8 cellular contexts compared by ENCODE assay signal in the genomic region with DNA sequence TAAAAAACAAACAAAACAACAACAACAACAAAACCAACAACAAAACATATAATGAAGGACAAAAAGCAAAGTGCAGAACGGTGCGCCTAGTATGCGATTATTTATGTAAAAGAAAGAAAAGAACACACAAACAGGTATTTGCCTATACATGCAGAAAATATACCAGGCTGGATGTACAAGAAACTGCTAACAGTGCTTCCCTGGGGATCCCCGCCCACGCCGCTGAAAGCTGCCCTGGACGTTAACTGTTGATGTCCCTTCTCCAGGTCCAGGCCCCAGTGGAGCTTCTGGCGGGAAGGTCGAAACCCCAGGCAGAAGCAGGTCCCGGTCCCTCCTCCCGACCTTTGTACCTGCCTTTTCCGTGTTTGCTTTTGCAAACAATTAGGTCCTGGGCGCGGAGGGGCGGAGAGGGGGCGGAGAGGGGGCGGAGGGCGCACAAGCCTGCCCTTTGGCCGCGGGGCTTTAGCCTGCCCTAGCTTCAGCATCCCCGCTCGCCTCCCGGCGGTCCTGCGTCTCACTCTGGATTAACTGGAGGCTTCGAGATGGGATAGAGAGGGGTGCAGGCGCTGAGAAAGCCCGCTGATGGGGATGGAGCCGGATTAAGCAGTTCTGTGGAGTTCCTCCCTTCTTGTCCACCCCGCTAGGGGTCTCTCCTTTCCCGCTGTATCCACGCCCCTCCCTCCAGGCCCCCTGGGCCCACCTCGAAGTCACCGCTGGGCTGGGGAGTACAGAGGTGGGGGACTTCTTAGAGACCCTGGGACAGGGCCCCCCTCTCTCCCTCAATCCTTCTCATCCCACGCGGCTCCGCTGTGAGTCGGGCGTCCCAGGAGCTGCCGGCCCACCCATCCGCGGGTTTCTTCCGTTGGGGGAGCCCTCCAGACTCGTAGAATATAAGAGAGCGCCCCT. TPM values are rescaled to one million over a fixed set of nuclear protein-coding genes. Genes with fewer than 3 reads are reported as not detected.
DNase-seq lines count a peak whose midpoint lies in the region; ATAC-seq and TF ChIP-seq lines count a peak whose summit lies in the region.

No MANE protein-coding gene starts in this region.

- peaks cover 3% of the 10 kb centered on the region; the same call in 1 of the 2 replicates for H3K4me1 ChIP-seq in HUES64 (ENCODE audit: insufficient read depth, low read length)
- peaks cover 18 to 24% of the 10 kb centered on the region in 2 donors for H3K4me1 ChIP-seq in duodenal mucosa (ENCODE audit: control insufficient read depth in 1 of 2, insufficient read depth in 2 of 2, low read length in 2 of 2)
- H3K4me1 ChIP-seq in mucosa of descending colon (ENCODE audit: low read depth): peaks cover 22% of the 10 kb centered on the region

- H3K9me3 ChIP-seq in HUES64 (ENCODE audit: insufficient read depth, low read depth, low read length) (no peaks in the 10 kb centered on the region), duodenal mucosa (ENCODE audit: control insufficient read depth in 1 of 2, low read length in 2 of 2) (no peaks in the 10 kb centered on the region), mucosa of descending colon (no peaks in the 10 kb centered on the region)

- H3K9me3 Mint-ChIP-seq in activated CD8-positive, alpha-beta memory T cell treated with anti-CD3 and anti-CD28 coated beads, Interleukin-2, amount 10 ng/mL, durations not matched to agents 7 days and 5 days (ENCODE audit: low read depth): no peaks in the 10 kb centered on the region

- H3K9ac ChIP-seq in HUES64 (ENCODE audit: low read depth, low read length): no peak overlapping the region; the same call in 1 of the 2 replicates
- H3K9ac ChIP-seq in duodenal mucosa (ENCODE audit: low read depth in 1 of 2, low read length in 2 of 2): peak overlapping the region; percentile 38 to 49

- H3K27me3 ChIP-seq in HUES64 (ENCODE audit: insufficient read depth, low read length): peaks cover 20% of the 10 kb centered on the region
- H3K27me3 ChIP-seq in duodenal mucosa (ENCODE audit: control insufficient read depth in 1 of 2, insufficient read depth in 2 of 2, low read length in 2 of 2): peaks cover 0 to 9% of the 10 kb centered on the region in 2 donors

- no peaks in the 10 kb centered on the region for H3K36me3 Mint-ChIP-seq in activated CD8-positive, alpha-beta memory T cell treated with anti-CD3 and anti-CD28 coated beads, Interleukin-2, amount 10 ng/mL, durations not matched to agents 7 days and 5 days

- peak; percentile 30 for TF ChIP-seq CTCF in AG09319 (IDR thresholded peaks at IDR 0.05; ENCODE audit: low read depth, low read length)
- TF ChIP-seq CTCF in mucosa of descending colon (IDR thresholded peaks at IDR 0.05): no peak

- peaks cover 17% of the 10 kb centered on the region for H3K4me1 Mint-ChIP-seq in activated CD8-positive, alpha-beta memory T cell treated with anti-CD3 and anti-CD28 coated beads, Interleukin-2, amount 10 ng/mL, durations not matched to agents 7 days and 5 days

- no peak overlapping the region for H3K27ac ChIP-seq in HUES64 (ENCODE audit: low read depth, low read length)
- H3K27ac ChIP-seq in duodenal mucosa (ENCODE audit: low read depth, low read length): peak overlapping the region; percentile 46

- peak overlapping the region; percentile 62 for H3K4me3 ChIP-seq in HUES64 (ENCODE audit: low read length)
- peak overlapping the region; percentile 61 to 65 for H3K4me3 ChIP-seq in duodenal mucosa (ENCODE audit: low read depth in 1 of 2, low read length in 2 of 2)
- H3K4me3 ChIP-seq in mucosa of descending colon: no peak overlapping the region

- CTCF ChIA-PET in activated CD8-positive, alpha-beta memory T cell treated with anti-CD3 and anti-CD28 coated beads, Interleukin-2, amount 10 ng/mL, durations not matched to agents 7 days and 5 days (lab: Charles Lee): interaction anchor here (0.9 to 4.6 kb wide), 43 partner anchors 10 to 499 kb away, joined by 3 to 110 read pairs (median 9); a partner anchor contains a TSS

- intact Hi-C loops in mucosa of descending colon (cut with DNase I, micrococcal nuclease): loop anchor here in 1 of 2 donors (10.0 kb wide), 1 partner anchor 73 kb away; no protein-coding TSS in a partner anchor

- H3K4me3 Mint-ChIP-seq in activated CD8-positive, alpha-beta memory T cell treated with anti-CD3 and anti-CD28 coated beads, Interleukin-2, amount 10 ng/mL, durations not matched to agents 7 days and 5 days: no peak overlapping the region

- no peak overlapping the region for H3K27ac Mint-ChIP-seq in activated CD8-positive, alpha-beta memory T cell treated with anti-CD3 and anti-CD28 coated beads, Interleukin-2, amount 10 ng/mL, durations not matched to agents 7 days and 5 days

- peaks cover 28% of the 10 kb centered on the region for H3K27me3 Mint-ChIP-seq in activated CD8-positive, alpha-beta memory T cell treated with anti-CD3 and anti-CD28 coated beads, Interleukin-2, amount 10 ng/mL, durations not matched to agents 7 days and 5 days

- ATAC-seq in mucosa of descending colon: peak; percentile 83
- ATAC-seq in HG02870 (IDR thresholded peaks at IDR 0.05; ENCODE audit: unreplicated experiment): no peak
- no peak for ATAC-seq in activated CD8-positive, alpha-beta memory T cell treated with anti-CD3 and anti-CD28 coated beads, Interleukin-2, amount 10 ng/mL, durations not matched to agents 7 days and 5 days
- no peak for ATAC-seq in HG03460 (IDR thresholded peaks at IDR 0.05; ENCODE audit: unreplicated experiment)

- DNase-seq in AG09319 (ENCODE audit: extremely low read depth, low read depth): no peak
- peak; percentile 87 to 91 (median 87) for DNase-seq in mucosa of descending colon
- DNase-seq in stimulated activated CD4-positive, alpha-beta T cell treated with anti-CD3 and anti-CD28 coated beads, Interleukin-4, amount 100 ng/mL, for 24 hours: no peak
- DNase-seq in activated CD8-positive, alpha-beta memory T cell treated with anti-CD3 and anti-CD28 coated beads, Interleukin-2, amount 10 ng/mL, durations not matched to agents 7 days and 5 days: no peak

- H3K36me3 ChIP-seq in HUES64 (ENCODE audit: insufficient read depth, low read length) (no peaks in the 10 kb centered on the region), duodenal mucosa (ENCODE audit: control insufficient read depth in 1 of 2, insufficient read depth in 2 of 2, low read length in 2 of 2) (no peaks in the 10 kb centered on the region), mucosa of descending colon (ENCODE audit: low read depth) (no peaks in the 10 kb centered on the region)

- 7% methylated on average over 39 of the region's 45 CpGs for WGBS in HUES64

RNA-seq across cellular contexts. Expression of a gene that starts 8.2 kb away (rescaled TPM):
- polyA plus RNA-seq in HUES64 (2013, experiment 1 of 2): 246 TPM
- 252 TPM for polyA plus RNA-seq in HUES64 (2013, experiment 2 of 2)
- total RNA-seq in mucosa of descending colon: 10 to 100 TPM; 71.5 to 98.6 (median 74.3) TPM
- 10 to 100 TPM; 74.3 to 95.5 TPM for total RNA-seq in activated CD8-positive, alpha-beta memory T cell treated with anti-CD3 and anti-CD28 coated beads, Interleukin-2, amount 10 ng/mL, durations not matched to agents 7 days and 5 days

RNA-seq across cellular contexts. Expression of a gene that starts 51.7 kb away (rescaled TPM):
- 18.7 TPM for polyA plus RNA-seq in HUES64 (2013, experiment 1 of 2)
- 21.0 TPM for polyA plus RNA-seq in HUES64 (2013, experiment 2 of 2)
- total RNA-seq in mucosa of descending colon: 10 to 100 TPM; 60.0 to 81.0 (median 75.0) TPM
- 10 to 100 TPM; 51.6 to 57.9 TPM for total RNA-seq in activated CD8-positive, alpha-beta memory T cell treated with anti-CD3 and anti-CD28 coated beads, Interleukin-2, amount 10 ng/mL, durations not matched to agents 7 days and 5 days

Comparison
In these comparisons a context has a peak if more than half of its experiments do, and no peak if none do; other contexts are left out.
1. DNase-seq: peak in mucosa of descending colon (3 of 3); none in AG09319 (single experiment), stimulated activated CD4-positive, alpha-beta T cell treated with anti-CD3 and anti-CD28 coated beads, Interleukin-4, amount 100 ng/mL, for 24 hours (single experiment) and activated CD8-positive, alpha-beta memory T cell treated with anti-CD3 and anti-CD28 coated beads, Interleukin-2, amount 10 ng/mL, durations not matched to agents 7 days and 5 days (single experiment).